Comparison of ENCODE assay signal across 8 cellular contexts in the genomic region with DNA sequence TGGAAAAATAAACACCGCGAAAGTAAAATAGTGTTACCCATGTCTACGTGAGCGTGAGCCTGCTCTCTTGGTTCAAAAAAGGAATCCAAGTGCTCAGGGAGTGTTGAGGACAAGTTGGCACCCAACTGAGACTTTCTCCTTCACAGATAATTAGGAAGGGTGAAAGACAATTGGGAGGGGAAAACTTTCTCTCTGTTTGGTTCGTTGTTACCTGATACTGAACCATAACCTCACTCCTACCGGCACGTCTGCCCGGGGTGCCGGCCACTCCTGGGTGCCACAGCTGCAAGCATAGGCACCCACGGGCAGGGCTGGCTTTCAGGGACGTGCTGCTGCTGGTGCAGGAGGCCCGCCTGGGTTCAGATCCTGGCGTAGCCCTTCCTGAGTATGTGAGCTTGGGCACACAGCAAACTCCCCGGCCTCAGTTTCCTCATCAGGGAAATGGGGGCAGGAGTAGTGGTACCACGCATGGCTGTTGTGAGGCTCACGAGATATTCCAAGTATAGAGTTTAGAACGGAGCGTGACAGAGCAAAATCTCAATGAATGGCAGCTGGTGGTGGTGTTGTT. TPM values are rescaled to one million over a fixed set of nuclear protein-coding genes. Genes with fewer than 3 reads are reported as not detected.
DNase-seq lines count a peak whose midpoint lies in the region; ATAC-seq, FAIRE-seq and TF ChIP-seq lines count a peak whose summit lies in the region.

No MANE protein-coding gene starts in this region.

- no peak for TF ChIP-seq POLR2A in K562 (conservative IDR thresholded peaks at IDR 0.05)

- no peak overlapping the region; the same call in 1 of the 2 replicates for H3K4me3 ChIP-seq in HEK293 (ENCODE audit: low read depth, low read length)
- no peak overlapping the region for H3K4me3 ChIP-seq in K562
- no peak overlapping the region for H3K4me3 ChIP-seq in lung
- peak overlapping the region; percentile 12 to 69 for H3K4me3 ChIP-seq in stomach smooth muscle (ENCODE audit: low read length in 2 of 2)

- TF ChIP-seq EP300 in K562 (IDR thresholded peaks at IDR 0.05; ENCODE audit: low read length): no peak

- no peak overlapping the region for H2AFZ ChIP-seq in K562 (ENCODE audit: low read depth, low read length)

- CTCF ChIA-PET in HEK293 (lab: Yijun Ruan, JAX): interaction anchor here (0.6 to 1.0 kb wide), 3 partner anchors 35 to 334 kb away, joined by 3 to 5 read pairs (median 3); no protein-coding TSS in a partner anchor
- CTCF ChIA-PET in K562 (lab: Yijun Ruan, JAX; ENCODE audit: low intra/inter-chr PET ratio): no interaction called here

- TF ChIP-seq RAD21 in K562 (CRISPR knock-in tag; conservative IDR thresholded peaks at IDR 0.05 in 1 of 2, IDR thresholded peaks at IDR 0.05 in 1 of 2): no peak

- POLR2A ChIA-PET in HEK293 (lab: Yijun Ruan, JAX) (interaction anchor here (0.9 to 1.9 kb wide), 7 partner anchors 10 to 49 kb away, joined by 3 to 20 read pairs (median 3); partner anchors contain the start of gene PMEPA1), K562 (lab: Yijun Ruan, JAX) (interaction anchor here (0.5 kb wide), 1 partner anchor 860 kb away, joined by 3 read pairs; no protein-coding TSS in a partner anchor)

- H3K9ac ChIP-seq in K562 (ENCODE audit: insufficient read depth in 1 of 2, low read depth in 2 of 2, low read length in 2 of 2) (no peak overlapping the region), stomach smooth muscle (ENCODE audit: low read length in 2 of 2) (peak overlapping the region in 1 of 2 donors; percentile 56)

- no peak for TF ChIP-seq CTCF in HEK293 (tag by site-specific recombination; IDR thresholded peaks at IDR 0.05)
- TF ChIP-seq CTCF in K562 (IDR thresholded peaks at IDR 0.05 in 2 of 3, conservative IDR thresholded peaks at IDR 0.05 in 1 of 3; ENCODE audit: insufficient read depth in 2 of 3, low read depth in 1 of 3, low read length in 3 of 3): no peak
- TF ChIP-seq CTCF in lung (IDR thresholded peaks at IDR 0.05; ENCODE audit: control extremely low read depth, extremely low read depth): no peak

- H3K27me3 ChIP-seq in K562 (ENCODE audit: control insufficient read depth in 2 of 2, insufficient read depth in 2 of 2, low read length in 2 of 2) (peaks cover 5 to 11% of the 10 kb centered on the region in 2 experiments; a peak in 3 of 5 replicates), lung (ENCODE audit: control insufficient read depth, insufficient read depth) (no peaks in the 10 kb centered on the region), stomach smooth muscle (ENCODE audit: control insufficient read depth in 1 of 2, insufficient read depth in 2 of 2, low read length in 2 of 2) (no peaks in the 10 kb centered on the region)

- FAIRE-seq in K562 (lab: Jason Lieb, UNC): no peak

- 2% methylated on average over 18 of the region's 18 CpGs for WGBS in K562 (ENCODE audit: insufficient coverage, low coverage, missing lambda C conversion rate)
- WGBS in lung, 2 donors: 39 to 69% methylated on average over 18 of the region's 18 CpGs

- H4K20me1 ChIP-seq in K562 (replicated peaks; ENCODE audit: control insufficient read depth, insufficient read depth, low read length): no peaks in the 10 kb centered on the region

- in situ Hi-C loops in K562 (cut with MboI): no loop called here

- no peaks in the 10 kb centered on the region for H3K79me2 ChIP-seq in K562 (ENCODE audit: control insufficient read depth, insufficient read depth, low read length)

- H3K4me1 ChIP-seq in HEK293 (ENCODE audit: control insufficient read depth, insufficient read depth, low read length) (peaks cover 13% of the 10 kb centered on the region), K562 (replicated peaks in 1 of 2; ENCODE audit: control insufficient read depth in 2 of 2, insufficient read depth in 2 of 2, low read length in 2 of 2) (peaks cover 0 to 7% of the 10 kb centered on the region in 2 experiments; a peak in 2 of 5 replicates), lung (ENCODE audit: control insufficient read depth in 2 of 2, insufficient read depth in 2 of 2, low read length in 2 of 2) (peaks cover 5 to 6% of the 10 kb centered on the region in 2 donors), stomach smooth muscle (ENCODE audit: control insufficient read depth, insufficient read depth, low read length) (peaks cover 26% of the 10 kb centered on the region)

- BruUV-seq in K562 (replicated peaks; lab: Mats Ljungman, UMichigan): no TSS peak

- H3K27ac ChIP-seq in HEK293 (ENCODE audit: extremely low read depth, low read depth, low read length) (peak overlapping the region; percentile 8; the same call in 1 of the 2 replicates), K562 (ENCODE audit: extremely low read depth, low read depth, low read length) (no peak overlapping the region), lung (ENCODE audit: low read depth in 1 of 2, low read length in 1 of 2) (peak overlapping the region; percentile 11 to 69), stomach smooth muscle (ENCODE audit: low read length) (peak overlapping the region; percentile 77)

- no peaks in the 10 kb centered on the region for H3K9me1 ChIP-seq in K562 (ENCODE audit: control insufficient read depth, insufficient read depth, low read length)

- DNase-seq in K562 (ENCODE audit: extremely low read depth in 1 of 4, low spot score in 3 of 4) (no peak), lung (ENCODE audit: low spot score) (no peak), NCI-H128 (lab: John Stamatoyannopoulos, UW; ENCODE audit: unreplicated experiment) (no peak), C1 segment of cervical spinal cord (lab: John Stamatoyannopoulos, UW) (no peak)
- DNase-seq in stimulated activated CD4-positive, alpha-beta T cell treated with anti-CD3 and anti-CD28 coated beads, Interleukin-4, amount 100 ng/mL, for 24 hours: no peak

- H3K9me3 ChIP-seq in HEK293 (ENCODE audit: control insufficient read depth, insufficient read depth, low read depth, low read length): no peaks in the 10 kb centered on the region
- H3K9me3 ChIP-seq in K562 (replicated peaks; ENCODE audit: control insufficient read depth, insufficient read depth, low read depth, low read length): no peaks in the 10 kb centered on the region
- no peaks in the 10 kb centered on the region for H3K9me3 ChIP-seq in lung (ENCODE audit: control insufficient read depth in 2 of 2, insufficient read depth in 1 of 2, low read length in 1 of 2)
- no peaks in the 10 kb centered on the region for H3K9me3 ChIP-seq in stomach smooth muscle (ENCODE audit: control insufficient read depth in 2 of 2, low read length in 2 of 2)

- no peak overlapping the region for H3K4me2 ChIP-seq in K562 (ENCODE audit: insufficient read depth, low read length)

- ATAC-seq in K562 (no peak), lung (ENCODE audit: insufficient read depth, low FRiP score) (no peak), GM21723 (IDR thresholded peaks at IDR 0.05; ENCODE audit: unreplicated experiment) (no peak)

- intact Hi-C loops in K562 (cut with micrococcal nuclease): no loop called here

- H3K36me3 ChIP-seq in HEK293 (ENCODE audit: control insufficient read depth in 2 of 2, insufficient read depth in 1 of 2, low read length in 2 of 2): no peaks in the 10 kb centered on the region
- no peaks in the 10 kb centered on the region for H3K36me3 ChIP-seq in K562 (ENCODE audit: control insufficient read depth, insufficient read depth, low read length)
- H3K36me3 ChIP-seq in lung (ENCODE audit: control insufficient read depth in 2 of 2, insufficient read depth in 2 of 2, low read length in 2 of 2): no peaks in the 10 kb centered on the region
- H3K36me3 ChIP-seq in stomach smooth muscle (ENCODE audit: control insufficient read depth in 2 of 2, insufficient read depth in 2 of 2, low read length in 2 of 2): no peaks in the 10 kb centered on the region

TF ChIP-seq in HEK293, 187 proteins besides CTCF, POLR2A, EP300 and RAD21:
- TF ChIP-seq ZNF239 (tag by site-specific recombination; IDR thresholded peaks at IDR 0.05) (no peak), ZIC2 (tag by site-specific recombination; IDR thresholded peaks at IDR 0.05) (peak; percentile 87), GLIS1 (tag by site-specific recombination; IDR thresholded peaks at IDR 0.05) (peak; percentile 13; the same call in 1 of the 2 replicates), PRDM1 (tag by site-specific recombination; IDR thresholded peaks at IDR 0.05) (peak; percentile 87), WT1 (tag by site-specific recombination; IDR thresholded peaks at IDR 0.05) (peak; percentile 51)

TF ChIP-seq in K562, 482 proteins besides CTCF, POLR2A, EP300 and RAD21:
- peak; percentile 15 for TF ChIP-seq RBM25 (IDR thresholded peaks at IDR 0.05; ENCODE audit: low read depth, low read length, severe bottlenecking)
- TF ChIP-seq TRIM24 (IDR thresholded peaks at IDR 0.05): no peak
- no peak for TF ChIP-seq ZKSCAN3 (CRISPR knock-in tag; IDR thresholded peaks at IDR 0.05)
- TF ChIP-seq BRCA1 (IDR thresholded peaks at IDR 0.05): no peak
- no peak for TF ChIP-seq BRCA1 (CRISPR knock-in tag; IDR thresholded peaks at IDR 0.05)
- no peak for TF ChIP-seq CREB1 (IDR thresholded peaks at IDR 0.05)
- no peak for TF ChIP-seq CREB1 (CRISPR knock-in tag; IDR thresholded peaks at IDR 0.05)
- no peak for TF ChIP-seq CREBBP (IDR thresholded peaks at IDR 0.05; ENCODE audit: low read depth, low read length)
TF ChIP-seq in K562: peak in this region for 1.

RNA-seq across cellular contexts. Expression of gene PMEPA1, which starts 38.2 kb away (rescaled TPM):
- not detected in 2 replicates for total RNA-seq in K562 (2011; cell fraction: chromatin; rRNA removed; ENCODE audit: low replicate concordance)
- total RNA-seq in K562 (2011; cell fraction: nucleolus; rRNA removed): not detected in 2 replicates
- not detected in 2 replicates for total RNA-seq in K562 (2011; cell fraction: nucleoplasm; rRNA removed)
- not detected in 2 replicates for total RNA-seq in K562 (2014; rRNA removed)
- total RNA-seq in K562 (2014; rRNA removed; fragmentation: Illumina TruSeq; extraction: Trizol): not detected in 2 replicates
- not detected in 2 replicates for total RNA-seq in K562 (2015; rRNA removed; fragmentation: Illumina TruSeq; extraction: Trizol)
- total RNA-seq in K562 (2021): 0.16 and 0.20 TPM in 2 replicates
- polyA plus RNA-seq in K562 (2011; rRNA removed): not detected in 2 replicates
- polyA plus RNA-seq in K562 (2011; cell fraction: cytosol; rRNA removed): not detected in 2 replicates
- polyA plus RNA-seq in K562 (2011; cell fraction: nucleus; rRNA removed): not detected in 2 replicates
- polyA plus RNA-seq in K562 (2012): 0.03 TPM in 1 of 2 replicates, not detected in the other
- not detected in 2 replicates for polyA plus RNA-seq in K562 (2014; fragmentation: Illumina TruSeq; extraction: Trizol)
- not detected for polyA plus RNA-seq in K562 (2014; fragmentation: Nextera tagmentation; extraction: Ambion mirVana)
- polyA plus RNA-seq in K562 (2014; rRNA removed): not detected in 2 replicates
- not detected in 2 replicates for polyA minus RNA-seq in K562 (2011; rRNA and poly(A)+ RNA removed)
- polyA minus RNA-seq in K562 (2011; cell fraction: cytosol; rRNA and poly(A)+ RNA removed): not detected in 2 replicates
- not detected in 2 replicates for polyA minus RNA-seq in K562 (2011; cell fraction: nucleus; rRNA and poly(A)+ RNA removed)
- 10 to 100 TPM in 1 of 2 donors, 1 to 10 TPM in 1; 10.0 to 44.0 TPM for total RNA-seq in lung
- polyA plus RNA-seq in lung: 10 to 100 TPM; 10.7 to 37.1 TPM

Comparison
In these comparisons a context has a peak if more than half of its experiments do, and no peak if none do; other contexts are left out.
1. H3K4me3 ChIP-seq: peak in stomach smooth muscle (2 of 2); none in HEK293 (single experiment), K562 (single experiment) and lung (single experiment).
2. RNA of gene PMEPA1, which starts 38.2 kb away (total RNA-seq): 10.0 to 44.0 TPM in lung; 0.16 to 0.20 TPM in K562; every median in the first group is over 4 times any median in the second.